In the genomic region with DNA sequence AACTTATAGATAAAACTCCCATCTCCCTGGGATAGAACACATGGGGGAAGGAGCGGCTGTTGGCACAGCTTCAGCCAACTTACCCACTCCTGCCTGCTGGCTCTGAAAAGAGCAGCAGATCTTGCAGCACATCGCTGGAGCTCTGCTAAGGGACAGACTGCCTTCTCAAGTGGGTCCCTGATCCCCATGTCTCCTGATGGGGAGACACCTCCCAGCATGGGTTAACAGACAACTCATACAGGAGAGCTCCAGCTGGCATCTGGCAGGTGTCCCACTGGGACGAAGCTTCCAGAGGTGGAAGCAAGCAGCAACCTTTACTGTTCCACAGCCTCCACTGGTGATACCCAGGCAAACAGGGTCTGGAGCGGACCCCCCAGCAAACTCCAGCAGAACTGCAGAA, we compare ENCODE assay signal across 23 cellular contexts.
DNase-seq lines count a peak whose midpoint lies in the region; ATAC-seq, FAIRE-seq and TF ChIP-seq lines count a peak whose summit lies in the region.
"Had no signal": no experiment of that assay in that cellular context is flagged by ENCODE, and none has a peak within 500 bp of the region (broad histone marks: within the 10 kb centered on the region; RNA-seq: fewer than 3 reads in every experiment).

No MANE protein-coding gene starts in this region.

- H3K27ac ChIP-seq in sigmoid colon (no peak overlapping the region), caudate nucleus (ENCODE audit: low read depth, low read length) (no peak overlapping the region)
- H3K27ac ChIP-seq: 22Rv1; A549; BLaER1 treated with 17β-estradiol and CSF1 and Interleukin-3, amounts not matched to agents 10 nM and 100 nM; C4-2B had no signal

- peaks cover 0 to 14% (median 7%) of the 10 kb centered on the region in 4 donors for H3K4me1 ChIP-seq in sigmoid colon
- H3K4me1 ChIP-seq: A549; BLaER1 treated with 17β-estradiol and CSF1 and Interleukin-3, amounts not matched to agents 10 nM and 100 nM; Caco-2 had no signal

- H3K36me3 ChIP-seq in bronchial epithelial cell (ENCODE audit: control insufficient read depth, insufficient read depth, low read length), result no peaks in the 10 kb centered on the region
- H3K36me3 ChIP-seq in sigmoid colon, result no peaks in the 10 kb centered on the region
- H3K36me3 ChIP-seq: BLaER1 treated with 17β-estradiol and CSF1 and Interleukin-3, amounts not matched to agents 10 nM and 100 nM had no signal

- WGBS in sigmoid colon, 2 donors, result 86 to 90% methylated on average over 4 of the region's 4 CpGs

- TF ChIP-seq EP300 in sigmoid colon (IDR thresholded peaks at IDR 0.05), result no peak

- TF ChIP-seq POLR2A in sigmoid colon (IDR thresholded peaks at IDR 0.05), result no peak

- peaks cover 0 to 3% (median 0%) of the 10 kb centered on the region in 4 donors for H3K9me3 ChIP-seq in sigmoid colon
- H3K9me3 ChIP-seq: A549; BLaER1 treated with 17β-estradiol and CSF1 and Interleukin-3, amounts not matched to agents 10 nM and 100 nM; Caco-2 had no signal

- no peak overlapping the region for H3K4me3 Mint-ChIP-seq in activated T-cell treated with anti-CD3 and anti-CD28 coated beads, Interleukin-2, amount 50 U/mL, for 72 hours
- H3K4me3 Mint-ChIP-seq: B cell; CD4-positive, alpha-beta T cell; CD8-positive, alpha-beta T cell had no signal

- H3K4me3 ChIP-seq in bronchial epithelial cell (ENCODE audit: low read depth, low read length) (no peak overlapping the region), sigmoid colon (no peak overlapping the region)
- H3K4me3 ChIP-seq: A549; BLaER1 treated with 17β-estradiol and CSF1 and Interleukin-3, amounts not matched to agents 10 nM and 100 nM had no signal

- ATAC-seq in activated T-cell treated with anti-CD3 and anti-CD28 coated beads, Interleukin-2, amount 50 U/mL, for 72 hours (replicated peaks in 1 of 2), result no peak
- ATAC-seq: A549; CD8-positive, alpha-beta T cell had no signal

- no peaks in the 10 kb centered on the region for H3K27me3 ChIP-seq in bronchial epithelial cell (ENCODE audit: control insufficient read depth, insufficient read depth, low read length)
- no peaks in the 10 kb centered on the region for H3K27me3 ChIP-seq in sigmoid colon
- H3K27me3 ChIP-seq: BLaER1 treated with 17β-estradiol and CSF1 and Interleukin-3, amounts not matched to agents 10 nM and 100 nM had no signal

- H3K27ac Mint-ChIP-seq in activated T-cell treated with anti-CD3 and anti-CD28 coated beads, Interleukin-2, amount 50 U/mL, for 72 hours, result no peak overlapping the region
- H3K27ac Mint-ChIP-seq: B cell; CD4-positive, alpha-beta T cell; CD8-positive, alpha-beta T cell had no signal

- intact Hi-C loops in sigmoid colon (cut with DNase I), result no loop called here

- no peaks in the 10 kb centered on the region for H3K4me1 Mint-ChIP-seq in activated T-cell treated with anti-CD3 and anti-CD28 coated beads, Interleukin-2, amount 50 U/mL, for 72 hours (ENCODE audit: low read depth)
- H3K4me1 Mint-ChIP-seq: B cell had no signal

- TF ChIP-seq CTCF in bronchial epithelial cell (IDR thresholded peaks at IDR 0.05; ENCODE audit: insufficient read depth, low read length, severe bottlenecking), result no peak
- TF ChIP-seq CTCF in sigmoid colon (IDR thresholded peaks at IDR 0.05), result no peak

- no peaks in the 10 kb centered on the region for H3K36me3 Mint-ChIP-seq in activated T-cell treated with anti-CD3 and anti-CD28 coated beads, Interleukin-2, amount 50 U/mL, for 72 hours (ENCODE audit: insufficient read depth in 2 of 2)
- H3K36me3 Mint-ChIP-seq: CD8-positive, alpha-beta T cell had no signal

- no peaks in the 10 kb centered on the region for H3K9me3 Mint-ChIP-seq in activated T-cell treated with anti-CD3 and anti-CD28 coated beads, Interleukin-2, amount 50 U/mL, for 72 hours

- FAIRE-seq in bronchial epithelial cell (lab: Jason Lieb, UNC), result peak; percentile 7
- FAIRE-seq: A549, D721Med, G401.6, GM12891 had no signal

- H3K27me3 Mint-ChIP-seq in activated T-cell treated with anti-CD3 and anti-CD28 coated beads, Interleukin-2, amount 50 U/mL, for 72 hours (ENCODE audit: low read depth), result no peaks in the 10 kb centered on the region
- H3K27me3 Mint-ChIP-seq: B cell; CD4-positive, alpha-beta T cell had no signal

- DNase-seq in NCI-H2171 treated with DMSO at 0.1 percent for 48 hours (lab: John Stamatoyannopoulos, UW), result peak; percentile 40
- no peak for DNase-seq in NCI-H2171 (lab: John Stamatoyannopoulos, UW)
- no peak for DNase-seq in bronchial epithelial cell (ENCODE audit: low read depth)
- peak; percentile 83 for DNase-seq in mesenteric fat pad (ENCODE audit: low spot score)
- peak; percentile 46 for DNase-seq in sigmoid colon
- no peak for DNase-seq in activated T-cell treated with anti-CD3 and anti-CD28 coated beads, Interleukin-2, amount 50 U/mL, for 72 hours
- DNase-seq in caudate nucleus (lab: John Stamatoyannopoulos, UW), result no peak
- DNase-seq in NCI-H524 treated with DMSO at 0.1 percent for 48 hours (lab: John Stamatoyannopoulos, UW), result no peak
- DNase-seq: AML-193; Caco-2; Calu3; CD4-positive, alpha-beta T cell; CD8-positive, alpha-beta T cell; DMS79 treated with DMSO at 0.1 percent for 48 hours; GF-D8 had no signal

Comparison
In these comparisons a context has a peak if more than half of its experiments do, and no peak if none do; other contexts are left out.
1. DNase-seq: peak in NCI-H2171 treated with DMSO at 0.1 percent for 48 hours (single experiment), mesenteric fat pad (single experiment) and sigmoid colon (single experiment); none in NCI-H2171 (single experiment), bronchial epithelial cell (single experiment), activated T-cell treated with anti-CD3 and anti-CD28 coated beads, Interleukin-2, amount 50 U/mL, for 72 hours (0 of 2), caudate nucleus (0 of 61) and NCI-H524 treated with DMSO at 0.1 percent for 48 hours (single experiment).